2 cellular contexts compared by ENCODE assay signal in genomic region chr3:72097053-72097452, GRCh38.
TF ChIP-seq lines count a peak whose summit lies in the region.

No MANE protein-coding gene starts in this region.

TF ChIP-seq in liver, 16 proteins besides CTCF, POLR2A, EP300 and RAD21:
- TF ChIP-seq ZBTB33 (IDR thresholded peaks at IDR 0.05) (no peak), RXRA (IDR thresholded peaks at IDR 0.05) (peak; percentile 24 to 67), MAX (IDR thresholded peaks at IDR 0.05) (peak; percentile 50), JUND (IDR thresholded peaks at IDR 0.05) (peak in 1 of 2 donors; percentile 27), YY1 (IDR thresholded peaks at IDR 0.05) (peak; percentile 55), REST (IDR thresholded peaks at IDR 0.05) (peak; percentile 33), HNF4A (conservative IDR thresholded peaks at IDR 0.05) (peak; percentile 26 to 69), EGR1 (IDR thresholded peaks at IDR 0.05; ENCODE audit: low read depth in 2 of 2) (no peak), FOXA2 (IDR thresholded peaks at IDR 0.05) (peak; percentile 48)
TF ChIP-seq in liver: peak in this region for 7.

TF ChIP-seq in HepG2, 621 proteins besides CTCF, POLR2A, EP300 and RAD21 (continued from another document):
- TF ChIP-seq TERF1 (CRISPR knock-in tag; IDR thresholded peaks at IDR 0.05) (no peak), ZNF776 (CRISPR knock-in tag; IDR thresholded peaks at IDR 0.05) (no peak), PAX8 (CRISPR knock-in tag; IDR thresholded peaks at IDR 0.05; ENCODE audit: borderline replicate concordance) (no peak), SAP130 (CRISPR knock-in tag; IDR thresholded peaks at IDR 0.05; ENCODE audit: low read depth) (no peak)
